Comparison of ENCODE assay signal across 10 cellular contexts in the genomic region with DNA sequence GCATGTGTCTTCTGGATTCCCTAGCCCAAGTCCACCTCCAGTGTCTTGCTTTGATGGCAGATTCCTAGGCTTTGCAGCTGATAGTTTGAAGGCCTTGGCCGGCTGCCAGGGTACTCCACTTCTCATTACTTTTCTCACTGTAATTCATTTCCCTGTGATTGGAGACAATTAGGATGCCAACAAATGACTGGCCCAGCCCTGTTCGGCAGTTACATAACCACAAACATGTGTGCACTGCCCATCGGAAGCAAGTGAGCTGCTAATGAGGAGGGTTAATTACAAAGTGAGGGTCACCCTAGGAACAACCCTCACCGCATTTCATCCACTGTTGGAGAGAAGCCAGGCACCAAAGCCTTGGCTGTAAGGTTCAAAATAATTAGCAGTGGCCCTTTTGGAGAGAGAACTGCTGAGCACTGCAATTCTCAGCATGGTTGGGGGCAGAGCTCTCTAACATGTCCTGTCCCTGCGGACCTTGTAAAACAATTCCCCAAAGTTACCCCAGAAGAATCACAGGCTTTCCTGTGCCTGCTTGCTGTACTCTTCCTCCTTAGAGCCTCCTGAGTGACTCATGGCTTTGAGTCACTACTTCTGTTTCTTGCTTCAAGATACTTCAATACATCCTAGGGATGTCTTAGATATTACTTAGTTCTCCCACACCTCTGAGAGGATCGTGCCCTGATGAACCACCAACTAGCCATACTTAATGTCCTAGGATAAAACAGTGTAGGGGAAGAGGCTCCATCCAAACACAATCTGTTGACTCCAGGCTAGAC.
DNase-seq lines count a peak whose midpoint lies in the region; ATAC-seq and TF ChIP-seq lines count a peak whose summit lies in the region.
"Had no signal": no experiment of that assay in that cellular context is flagged by ENCODE, and none has a peak within 500 bp of the region (broad histone marks: within the 10 kb centered on the region; RNA-seq: fewer than 3 reads in every experiment).

No MANE protein-coding gene starts in this region.

- CTCF ChIA-PET in HCT116 (lab: Charles Lee): no interaction called here

- peaks cover 32% of the 10 kb centered on the region for H3K27me3 Mint-ChIP-seq in activated T-cell treated with anti-CD3 and anti-CD28 coated beads, Interleukin-2, amount 50 U/mL, for 72 hours (ENCODE audit: low read depth)

- TF ChIP-seq CTCF in HCT116 (IDR thresholded peaks at IDR 0.05 in 2 of 3, conservative IDR thresholded peaks at IDR 0.05 in 1 of 3; ENCODE audit: borderline replicate concordance in 1 of 3, insufficient read depth in 1 of 3, low read depth in 2 of 3, low read length in 2 of 3) (no peak), right atrium auricular region (IDR thresholded peaks at IDR 0.05) (no peak)

- H3K4me1 Mint-ChIP-seq in activated T-cell treated with anti-CD3 and anti-CD28 coated beads, Interleukin-2, amount 50 U/mL, for 72 hours (ENCODE audit: low read depth): no peaks in the 10 kb centered on the region

- H3K4me1 ChIP-seq in HCT116 (ENCODE audit: control insufficient read depth in 1 of 2, insufficient read depth in 2 of 2, low read length in 2 of 2) (peaks cover 18 to 23% of the 10 kb centered on the region in 2 experiments), right atrium auricular region (no peaks in the 10 kb centered on the region)

- BruUV-seq in HCT116 (replicated peaks; lab: Mats Ljungman, UMichigan): no TSS peak

- H3K27ac ChIP-seq in HCT116 (ENCODE audit: low read depth, low read length): peak overlapping the region; percentile 33
- H3K27ac ChIP-seq in right atrium auricular region: no peak overlapping the region
- H3K27ac ChIP-seq: ovary had no signal

- DNase-seq in A172 (ENCODE audit: low spot score) (peak; percentile 80), HCT116 (ENCODE audit: low read depth, low spot score) (peak; percentile 68), NCI-H345 treated with DMSO at 0.1 percent for 48 hours (lab: John Stamatoyannopoulos, UW; ENCODE audit: unreplicated experiment) (peak; percentile 4), right atrium auricular region (ENCODE audit: low spot score) (no peak)
- DNase-seq in activated T-cell treated with anti-CD3 and anti-CD28 coated beads, Interleukin-2, amount 50 U/mL, for 72 hours: no peak
- DNase-seq: activated CD4-positive, alpha-beta T cell treated with anti-CD3 and anti-CD28 coated beads for 4 hours had no signal

- ATAC-seq in HCT116 (peak; percentile 90), esophagus mucosa (peak; percentile 91), GM21515 (IDR thresholded peaks at IDR 0.05; ENCODE audit: unreplicated experiment) (no peak), HG02884 (IDR thresholded peaks at IDR 0.05; ENCODE audit: unreplicated experiment) (no peak)
- ATAC-seq in activated T-cell treated with anti-CD3 and anti-CD28 coated beads, Interleukin-2, amount 50 U/mL, for 72 hours (replicated peaks in 1 of 2): no peak

- no peak for TF ChIP-seq POLR2A in HCT116 (IDR thresholded peaks at IDR 0.05; ENCODE audit: borderline replicate concordance, extremely low read depth, insufficient read depth, insufficient read length)

- H3K9me3 Mint-ChIP-seq in activated T-cell treated with anti-CD3 and anti-CD28 coated beads, Interleukin-2, amount 50 U/mL, for 72 hours: no peaks in the 10 kb centered on the region

- no peak for TF ChIP-seq RAD21 in HCT116 (IDR thresholded peaks at IDR 0.05; ENCODE audit: low read depth)

- H3K27ac Mint-ChIP-seq in activated T-cell treated with anti-CD3 and anti-CD28 coated beads, Interleukin-2, amount 50 U/mL, for 72 hours: no peak overlapping the region

- POLR2A ChIA-PET in HCT116 (lab: Charles Lee): no interaction called here

- peak overlapping the region in 1 of 2 experiments; percentile 23; a peak in 2 of 4 replicates for H3K4me3 ChIP-seq in HCT116 (replicated peaks in 1 of 2; ENCODE audit: low read depth in 1 of 2, low read length in 2 of 2)
- no peak overlapping the region for H3K4me3 ChIP-seq in right atrium auricular region
- H3K4me3 ChIP-seq: ovary had no signal

- no peaks in the 10 kb centered on the region for H3K79me2 ChIP-seq in HCT116 (ENCODE audit: insufficient read depth, low read length)

- peak overlapping the region; percentile 32 for H3K9ac ChIP-seq in HCT116 (ENCODE audit: low read length)

- H3K9me2 ChIP-seq in HCT116 (ENCODE audit: insufficient read depth): no peaks in the 10 kb centered on the region

- H4K20me1 ChIP-seq in HCT116 (ENCODE audit: insufficient read depth): no peaks in the 10 kb centered on the region

- H3K36me3 ChIP-seq in HCT116 (ENCODE audit: control insufficient read depth in 1 of 2, insufficient read depth in 2 of 2, low read length in 2 of 2) (no peaks in the 10 kb centered on the region), right atrium auricular region (no peaks in the 10 kb centered on the region)
- H3K36me3 ChIP-seq: ovary had no signal

- H3K27me3 ChIP-seq in HCT116 (ENCODE audit: insufficient read depth, low read length) (no peaks in the 10 kb centered on the region), right atrium auricular region (no peaks in the 10 kb centered on the region)
- H3K27me3 ChIP-seq: ovary had no signal

- no peak overlapping the region for H3K4me3 Mint-ChIP-seq in activated T-cell treated with anti-CD3 and anti-CD28 coated beads, Interleukin-2, amount 50 U/mL, for 72 hours

- intact Hi-C loops in HCT116 (cut with micrococcal nuclease): no loop called here

- RAD21 ChIA-PET in HCT116 (lab: Charles Lee; ENCODE audit: low non-redundant PET in 1 of 2, low total read pairs in 2 of 2, uncharacterized antibody in 2 of 2, unreplicated experiment in 2 of 2): no interaction called here

- peak overlapping the region; percentile 77 for H3K4me2 ChIP-seq in HCT116 (ENCODE audit: low read length)

- no peaks in the 10 kb centered on the region for H3K36me3 Mint-ChIP-seq in activated T-cell treated with anti-CD3 and anti-CD28 coated beads, Interleukin-2, amount 50 U/mL, for 72 hours (ENCODE audit: insufficient read depth in 2 of 2)

- H3K9me3 ChIP-seq in HCT116 (ENCODE audit: control insufficient read depth in 1 of 2, insufficient read depth in 1 of 2, low read depth in 1 of 2, low read length in 2 of 2) (no peaks in the 10 kb centered on the region), right atrium auricular region (no peaks in the 10 kb centered on the region)
- H3K9me3 ChIP-seq: ovary had no signal

- peak overlapping the region; percentile 59 for H2AFZ ChIP-seq in HCT116 (ENCODE audit: low read depth, low read length, poor library complexity, severe bottlenecking)

TF ChIP-seq in HCT116, 20 proteins besides CTCF, POLR2A, EP300 and RAD21 (continues in another document):
- no peak for TF ChIP-seq ELF1 (IDR thresholded peaks at IDR 0.05; ENCODE audit: borderline replicate concordance, low read depth)
- peak; percentile 84 for TF ChIP-seq FOSL1 (IDR thresholded peaks at IDR 0.05; ENCODE audit: low read depth)
- TF ChIP-seq, protein P1, sequence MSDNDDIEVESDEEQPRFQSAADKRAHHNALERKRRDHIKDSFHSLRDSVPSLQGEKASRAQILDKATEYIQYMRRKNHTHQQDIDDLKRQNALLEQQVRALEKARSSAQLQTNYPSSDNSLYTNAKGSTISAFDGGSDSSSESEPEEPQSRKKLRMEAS (IDR thresholded peaks at IDR 0.05): 0 out of 2 replicates have a peak, but pooled peaks have one; percentile 28
- no peak for TF ChIP-seq ZNF274 (IDR thresholded peaks at IDR 0.05; ENCODE audit: low read depth, low read length)
- TF ChIP-seq, protein P2, sequence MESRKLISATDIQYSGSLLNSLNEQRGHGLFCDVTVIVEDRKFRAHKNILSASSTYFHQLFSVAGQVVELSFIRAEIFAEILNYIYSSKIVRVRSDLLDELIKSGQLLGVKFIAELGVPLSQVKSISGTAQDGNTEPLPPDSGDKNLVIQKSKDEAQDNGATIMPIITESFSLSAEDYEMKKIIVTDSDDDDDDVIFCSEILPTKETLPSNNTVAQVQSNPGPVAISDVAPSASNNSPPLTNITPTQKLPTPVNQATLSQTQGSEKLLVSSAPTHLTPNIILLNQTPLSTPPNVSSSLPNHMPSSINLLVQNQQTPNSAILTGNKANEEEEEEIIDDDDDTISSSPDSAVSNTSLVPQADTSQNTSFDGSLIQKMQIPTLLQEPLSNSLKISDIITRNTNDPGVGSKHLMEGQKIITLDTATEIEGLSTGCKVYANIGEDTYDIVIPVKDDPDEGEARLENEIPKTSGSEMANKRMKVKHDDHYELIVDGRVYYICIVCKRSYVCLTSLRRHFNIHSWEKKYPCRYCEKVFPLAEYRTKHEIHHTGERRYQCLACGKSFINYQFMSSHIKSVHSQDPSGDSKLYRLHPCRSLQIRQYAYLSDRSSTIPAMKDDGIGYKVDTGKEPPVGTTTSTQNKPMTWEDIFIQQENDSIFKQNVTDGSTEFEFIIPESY (IDR thresholded peaks at IDR 0.05; ENCODE audit: extremely low read depth, insufficient replicate concordance, low read length): no peak
- no peak for TF ChIP-seq SRF (IDR thresholded peaks at IDR 0.05; ENCODE audit: low read depth)
- TF ChIP-seq EZH2 (IDR thresholded peaks at IDR 0.05): no peak
- TF ChIP-seq, protein P3, sequence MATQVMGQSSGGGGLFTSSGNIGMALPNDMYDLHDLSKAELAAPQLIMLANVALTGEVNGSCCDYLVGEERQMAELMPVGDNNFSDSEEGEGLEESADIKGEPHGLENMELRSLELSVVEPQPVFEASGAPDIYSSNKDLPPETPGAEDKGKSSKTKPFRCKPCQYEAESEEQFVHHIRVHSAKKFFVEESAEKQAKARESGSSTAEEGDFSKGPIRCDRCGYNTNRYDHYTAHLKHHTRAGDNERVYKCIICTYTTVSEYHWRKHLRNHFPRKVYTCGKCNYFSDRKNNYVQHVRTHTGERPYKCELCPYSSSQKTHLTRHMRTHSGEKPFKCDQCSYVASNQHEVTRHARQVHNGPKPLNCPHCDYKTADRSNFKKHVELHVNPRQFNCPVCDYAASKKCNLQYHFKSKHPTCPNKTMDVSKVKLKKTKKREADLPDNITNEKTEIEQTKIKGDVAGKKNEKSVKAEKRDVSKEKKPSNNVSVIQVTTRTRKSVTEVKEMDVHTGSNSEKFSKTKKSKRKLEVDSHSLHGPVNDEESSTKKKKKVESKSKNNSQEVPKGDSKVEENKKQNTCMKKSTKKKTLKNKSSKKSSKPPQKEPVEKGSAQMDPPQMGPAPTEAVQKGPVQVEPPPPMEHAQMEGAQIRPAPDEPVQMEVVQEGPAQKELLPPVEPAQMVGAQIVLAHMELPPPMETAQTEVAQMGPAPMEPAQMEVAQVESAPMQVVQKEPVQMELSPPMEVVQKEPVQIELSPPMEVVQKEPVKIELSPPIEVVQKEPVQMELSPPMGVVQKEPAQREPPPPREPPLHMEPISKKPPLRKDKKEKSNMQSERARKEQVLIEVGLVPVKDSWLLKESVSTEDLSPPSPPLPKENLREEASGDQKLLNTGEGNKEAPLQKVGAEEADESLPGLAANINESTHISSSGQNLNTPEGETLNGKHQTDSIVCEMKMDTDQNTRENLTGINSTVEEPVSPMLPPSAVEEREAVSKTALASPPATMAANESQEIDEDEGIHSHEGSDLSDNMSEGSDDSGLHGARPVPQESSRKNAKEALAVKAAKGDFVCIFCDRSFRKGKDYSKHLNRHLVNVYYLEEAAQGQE (IDR thresholded peaks at IDR 0.05; ENCODE audit: low read depth): no peak
- peak; percentile 41; the same call in 1 of the 2 replicates for TF ChIP-seq CBX3 (IDR thresholded peaks at IDR 0.05; ENCODE audit: low read depth)
- TF ChIP-seq EZH2phosphoT487 (IDR thresholded peaks at IDR 0.05; ENCODE audit: borderline replicate concordance): no peak

Comparison
In these comparisons a context has a peak if more than half of its experiments do, and no peak if none do; other contexts are left out.
1. DNase-seq: peak in A172 (single experiment), HCT116 (single experiment) and NCI-H345 treated with DMSO at 0.1 percent for 48 hours (single experiment); none in activated T-cell treated with anti-CD3 and anti-CD28 coated beads, Interleukin-2, amount 50 U/mL, for 72 hours (0 of 2) and right atrium auricular region (single experiment).
2. ATAC-seq: peak in HCT116 (single experiment) and esophagus mucosa (single experiment); none in GM21515 (single experiment), activated T-cell treated with anti-CD3 and anti-CD28 coated beads, Interleukin-2, amount 50 U/mL, for 72 hours (0 of 2) and HG02884 (single experiment).